In genomic region chr4:2417196-2417764, GRCh38 we compare ENCODE assay signal across 1 cellular context.
TF ChIP-seq lines count a peak whose summit lies in the region.

No MANE protein-coding gene starts in this region.

TF ChIP-seq in GM12878, 131 proteins besides CTCF, POLR2A, EP300 and RAD21:
- peak; percentile 21 for TF ChIP-seq IKZF1 (conservative IDR thresholded peaks at IDR 0.05)
- TF ChIP-seq HDAC6 (IDR thresholded peaks at IDR 0.05; ENCODE audit: unreplicated experiment), result peak; percentile 37
- TF ChIP-seq SUZ12 (IDR thresholded peaks at IDR 0.05; ENCODE audit: unreplicated experiment), result peak; percentile 47
- TF ChIP-seq PML (IDR thresholded peaks at IDR 0.05; ENCODE audit: low read length), result no peak
- no peak for TF ChIP-seq BACH1 (IDR thresholded peaks at IDR 0.05; ENCODE audit: borderline replicate concordance)
- no peak for TF ChIP-seq BMI1 (IDR thresholded peaks at IDR 0.05; ENCODE audit: borderline replicate concordance)
- no peak for TF ChIP-seq HSF1 (IDR thresholded peaks at IDR 0.05; ENCODE audit: low read depth, low read length)
- no peak for TF ChIP-seq KLF5 (IDR thresholded peaks at IDR 0.05; ENCODE audit: partially characterized antibody)
- peak; percentile 35; the same call in 1 of the 2 replicates for TF ChIP-seq NR2F1 (conservative IDR thresholded peaks at IDR 0.05)
- 0 out of 2 replicates have a peak, but pooled peaks have one; percentile 62 for TF ChIP-seq EZH2 (IDR thresholded peaks at IDR 0.05; ENCODE audit: borderline replicate concordance, control insufficient read depth, low read depth, low read length)
- TF ChIP-seq STAT1 (conservative IDR thresholded peaks at IDR 0.05), result no peak
- TF ChIP-seq BHLHE40 (IDR thresholded peaks at IDR 0.05; ENCODE audit: borderline replicate concordance in 1 of 2, low read depth in 2 of 2, low read length in 1 of 2), result peak in 1 of 2 experiments; percentile 37; a peak in 1 of 4 replicates
- no peak for TF ChIP-seq POU2F2 (IDR thresholded peaks at IDR 0.05; ENCODE audit: borderline replicate concordance, low read depth, low read length)
- TF ChIP-seq MEF2A (IDR thresholded peaks at IDR 0.05; ENCODE audit: insufficient read depth, low read depth, low read length), result no peak
- TF ChIP-seq LARP7 (IDR thresholded peaks at IDR 0.05), result 0 out of 2 replicates have a peak, but pooled peaks have one; percentile 58
- no peak for TF ChIP-seq TCF3 (IDR thresholded peaks at IDR 0.05; ENCODE audit: borderline replicate concordance, insufficient read depth, low read depth, low read length)
